ENCODE assay signal across 23 cellular contexts in the genomic region with DNA sequence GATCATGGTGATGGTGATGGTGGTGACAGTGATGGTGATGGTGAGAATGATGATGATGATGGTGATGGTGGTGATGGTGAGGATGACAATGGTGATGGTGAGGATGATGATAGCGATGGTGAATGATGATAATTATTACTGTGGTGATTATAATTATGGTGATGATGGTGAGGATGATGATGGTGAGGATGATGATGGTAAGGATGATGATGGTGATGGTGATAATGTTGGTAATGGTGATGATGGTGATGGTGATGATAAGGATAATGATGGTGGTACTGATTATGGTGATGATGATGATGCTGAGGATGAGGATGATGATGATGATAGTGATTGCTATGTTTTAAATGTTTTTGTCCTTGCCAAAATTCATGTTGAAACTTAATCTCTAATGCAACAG.
DNase-seq lines count a peak whose midpoint lies in the region; ATAC-seq, FAIRE-seq and TF ChIP-seq lines count a peak whose summit lies in the region.
"Had no signal": no experiment of that assay in that cellular context is flagged by ENCODE, and none has a peak within 500 bp of the region (broad histone marks: within the 10 kb centered on the region; RNA-seq: fewer than 3 reads in every experiment).

No MANE protein-coding gene starts in this region.

- CTCF ChIA-PET in HEK293 (lab: Yijun Ruan, JAX): no interaction called here

- no peak for TF ChIP-seq CTCF in HEK293 (tag by site-specific recombination; IDR thresholded peaks at IDR 0.05)
- TF ChIP-seq CTCF in neutrophil (IDR thresholded peaks at IDR 0.05): no peak

- FAIRE-seq in HTR-8/SVneo (lab: Jason Lieb, UNC): peak; percentile 89
- FAIRE-seq: A549, D721Med, GM12878, H54 had no signal

- H3K36me3 ChIP-seq in HEK293 (ENCODE audit: control insufficient read depth in 2 of 2, insufficient read depth in 1 of 2, low read length in 2 of 2): no peaks in the 10 kb centered on the region
- no peaks in the 10 kb centered on the region for H3K36me3 ChIP-seq in neutrophil
- H3K36me3 ChIP-seq: BE2C; BLaER1 treated with 17β-estradiol and CSF1 and Interleukin-3, amounts not matched to agents 10 nM and 100 nM; HAP-1 had no signal

- DNase-seq in HTR-8/SVneo (ENCODE audit: insufficient read length, low spot score) (no peak), T1000 (lab: John Stamatoyannopoulos, UW) (no peak)
- DNase-seq in stimulated activated naive CD4-positive, alpha-beta T cell (lab: John Stamatoyannopoulos, UW): no peak
- DNase-seq: 8988T; ACHN; AML-193; BE2C; CD4-positive, alpha-beta T cell; CD8-positive, alpha-beta memory T cell; DMS 273 treated with DMSO at 0.1 percent for 48 hours; DMS79; EL; GDM1 had no signal

- H3K4me1 ChIP-seq in HEK293 (ENCODE audit: control insufficient read depth, insufficient read depth, low read length) (no peaks in the 10 kb centered on the region), neutrophil (ENCODE audit: control insufficient read depth in 1 of 2, insufficient read depth in 1 of 2, low read depth in 1 of 2, low read length in 1 of 2) (peaks cover 34 to 35% of the 10 kb centered on the region in 2 experiments)
- H3K4me1 ChIP-seq: A549, BE2C had no signal

- H3K27ac ChIP-seq in HEK293 (ENCODE audit: extremely low read depth, low read depth, low read length): no peak overlapping the region
- peak overlapping the region; percentile 85 for H3K27ac ChIP-seq in neutrophil
- H3K27ac ChIP-seq: A549; BLaER1 treated with 17β-estradiol and CSF1 and Interleukin-3, amounts not matched to agents 10 nM and 100 nM had no signal

- no peaks in the 10 kb centered on the region for H3K27me3 ChIP-seq in neutrophil
- H3K27me3 ChIP-seq: BE2C had no signal

- no peak for ATAC-seq in SK-N-SH treated with all-trans-retinoic acid at 6 μM for 48 hours
- ATAC-seq: A549, GM12878, GM23338 had no signal

- H3K9me3 ChIP-seq in HEK293 (ENCODE audit: control insufficient read depth, insufficient read depth, low read depth, low read length): no peaks in the 10 kb centered on the region; the same call in 1 of the 2 replicates
- no peaks in the 10 kb centered on the region for H3K9me3 ChIP-seq in neutrophil
- H3K9me3 ChIP-seq: BE2C had no signal

- no peak overlapping the region for H3K4me3 ChIP-seq in HEK293 (ENCODE audit: low read depth, low read length)
- no peak overlapping the region for H3K4me3 ChIP-seq in neutrophil (ENCODE audit: low read depth in 1 of 2, low read length in 1 of 2)
- H3K4me3 ChIP-seq: A549; BLaER1 treated with 17β-estradiol and CSF1 and Interleukin-3, amounts not matched to agents 10 nM and 100 nM; GM12878; GM23338; HAP-1 had no signal

- POLR2A ChIA-PET in HEK293 (lab: Yijun Ruan, JAX): no interaction called here

TF ChIP-seq in HEK293, 187 proteins besides CTCF, POLR2A, EP300 and RAD21 (continues in another document):
- no peak for TF ChIP-seq EGR2 (tag by site-specific recombination; IDR thresholded peaks at IDR 0.05; ENCODE audit: low read depth)
- TF ChIP-seq, protein P1, sequence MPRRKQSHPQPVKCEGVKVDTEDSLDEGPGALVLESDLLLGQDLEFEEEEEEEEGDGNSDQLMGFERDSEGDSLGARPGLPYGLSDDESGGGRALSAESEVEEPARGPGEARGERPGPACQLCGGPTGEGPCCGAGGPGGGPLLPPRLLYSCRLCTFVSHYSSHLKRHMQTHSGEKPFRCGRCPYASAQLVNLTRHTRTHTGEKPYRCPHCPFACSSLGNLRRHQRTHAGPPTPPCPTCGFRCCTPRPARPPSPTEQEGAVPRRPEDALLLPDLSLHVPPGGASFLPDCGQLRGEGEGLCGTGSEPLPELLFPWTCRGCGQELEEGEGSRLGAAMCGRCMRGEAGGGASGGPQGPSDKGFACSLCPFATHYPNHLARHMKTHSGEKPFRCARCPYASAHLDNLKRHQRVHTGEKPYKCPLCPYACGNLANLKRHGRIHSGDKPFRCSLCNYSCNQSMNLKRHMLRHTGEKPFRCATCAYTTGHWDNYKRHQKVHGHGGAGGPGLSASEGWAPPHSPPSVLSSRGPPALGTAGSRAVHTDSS (tag by site-specific recombination; IDR thresholded peaks at IDR 0.05): peak; percentile 99
- TF ChIP-seq KLF10 (tag by site-specific recombination; IDR thresholded peaks at IDR 0.05): no peak
- TF ChIP-seq, protein P2, sequence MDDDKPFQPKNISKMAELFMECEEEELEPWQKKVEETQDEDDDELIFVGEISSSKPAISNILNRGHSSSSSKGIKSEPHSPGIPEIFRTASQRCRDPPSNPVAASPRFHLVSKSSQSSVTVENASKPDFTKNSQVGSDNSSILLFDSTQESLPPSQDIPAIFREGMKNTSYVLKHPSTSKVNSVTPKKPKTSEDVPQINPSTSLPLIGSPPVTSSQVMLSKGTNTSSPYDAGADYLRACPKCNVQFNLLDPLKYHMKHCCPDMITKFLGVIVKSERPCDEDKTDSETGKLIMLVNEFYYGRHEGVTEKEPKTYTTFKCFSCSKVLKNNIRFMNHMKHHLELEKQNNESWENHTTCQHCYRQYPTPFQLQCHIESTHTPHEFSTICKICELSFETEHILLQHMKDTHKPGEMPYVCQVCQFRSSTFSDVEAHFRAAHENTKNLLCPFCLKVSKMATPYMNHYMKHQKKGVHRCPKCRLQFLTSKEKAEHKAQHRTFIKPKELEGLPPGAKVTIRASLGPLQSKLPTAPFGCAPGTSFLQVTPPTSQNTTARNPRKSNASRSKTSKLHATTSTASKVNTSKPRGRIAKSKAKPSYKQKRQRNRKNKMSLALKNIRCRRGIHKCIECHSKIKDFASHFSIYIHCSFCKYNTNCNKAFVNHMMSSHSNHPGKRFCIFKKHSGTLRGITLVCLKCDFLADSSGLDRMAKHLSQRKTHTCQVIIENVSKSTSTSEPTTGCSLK (tag by site-specific recombination; IDR thresholded peaks at IDR 0.05): no peak
- no peak for TF ChIP-seq ZNF132 (tag by site-specific recombination; IDR thresholded peaks at IDR 0.05; ENCODE audit: borderline replicate concordance)
- TF ChIP-seq, protein P3, sequence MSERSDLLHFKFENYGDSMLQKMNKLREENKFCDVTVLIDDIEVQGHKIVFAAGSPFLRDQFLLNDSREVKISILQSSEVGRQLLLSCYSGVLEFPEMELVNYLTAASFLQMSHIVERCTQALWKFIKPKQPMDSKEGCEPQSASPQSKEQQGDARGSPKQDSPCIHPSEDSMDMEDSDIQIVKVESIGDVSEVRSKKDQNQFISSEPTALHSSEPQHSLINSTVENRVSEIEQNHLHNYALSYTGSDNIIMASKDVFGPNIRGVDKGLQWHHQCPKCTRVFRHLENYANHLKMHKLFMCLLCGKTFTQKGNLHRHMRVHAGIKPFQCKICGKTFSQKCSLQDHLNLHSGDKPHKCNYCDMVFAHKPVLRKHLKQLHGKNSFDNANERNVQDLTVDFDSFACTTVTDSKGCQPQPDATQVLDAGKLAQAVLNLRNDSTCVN (tag by site-specific recombination; optimal IDR thresholded peaks at IDR 0.05): no peak
- 0 out of 2 replicates have a peak, but pooled peaks have one; percentile 22 for TF ChIP-seq ZNF776 (tag by site-specific recombination; IDR thresholded peaks at IDR 0.05; ENCODE audit: borderline replicate concordance)

TF ChIP-seq in SK-N-SH treated with all-trans-retinoic acid at 6 μM for 48 hours, 23 proteins besides CTCF, POLR2A, EP300 and RAD21:
- TF ChIP-seq ESRRG (CRISPR knock-in tag; IDR thresholded peaks at IDR 0.05) (no peak), ZNF565 (CRISPR knock-in tag; conservative IDR thresholded peaks at IDR 0.05; ENCODE audit: low read depth) (no peak), PPARA (CRISPR knock-in tag; IDR thresholded peaks at IDR 0.05; ENCODE audit: borderline replicate concordance) (no peak), GLIS3 (CRISPR knock-in tag; IDR thresholded peaks at IDR 0.05) (no peak), ARNTL (CRISPR knock-in tag; IDR thresholded peaks at IDR 0.05; ENCODE audit: borderline replicate concordance, low read depth) (no peak), ZFP3 (CRISPR knock-in tag; IDR thresholded peaks at IDR 0.05) (no peak), ZNF70 (CRISPR knock-in tag; IDR thresholded peaks at IDR 0.05) (no peak), ZNF8 (CRISPR knock-in tag; IDR thresholded peaks at IDR 0.05) (no peak), ISL1 (CRISPR knock-in tag; IDR thresholded peaks at IDR 0.05) (no peak), SNAI2 (CRISPR knock-in tag; IDR thresholded peaks at IDR 0.05) (no peak), TCF4 (CRISPR knock-in tag; IDR thresholded peaks at IDR 0.05; ENCODE audit: borderline replicate concordance) (no peak), CSDC2 (CRISPR knock-in tag; IDR thresholded peaks at IDR 0.05) (no peak), ZC3H10 (CRISPR knock-in tag; IDR thresholded peaks at IDR 0.05) (no peak)
